Comparison of ENCODE assay signal across 27 cellular contexts in genomic region chr17:20996724-20997615, GRCh38. TPM values are rescaled to one million over a fixed set of nuclear protein-coding genes. Genes with fewer than 3 reads are reported as not detected.
DNase-seq lines count a peak whose midpoint lies in the region; ATAC-seq and TF ChIP-seq lines count a peak whose summit lies in the region.
"Had no signal": no experiment of that assay in that cellular context is flagged by ENCODE, and none has a peak within 500 bp of the region (broad histone marks: within the 10 kb centered on the region; RNA-seq: fewer than 3 reads in every experiment).

No MANE protein-coding gene starts in this region.

- H3K27me3 ChIP-seq in SK-N-SH (ENCODE audit: insufficient read depth) (no peaks in the 10 kb centered on the region), layer of hippocampus (ENCODE audit: control insufficient read depth, insufficient read depth, low read length) (no peaks in the 10 kb centered on the region)
- H3K27me3 ChIP-seq: BLaER1 treated with 17β-estradiol and CSF1 and Interleukin-3, amounts not matched to agents 10 nM and 100 nM; vagina had no signal

- H3K9me3 ChIP-seq in SK-N-SH = no peaks in the 10 kb centered on the region
- no peaks in the 10 kb centered on the region for H3K9me3 ChIP-seq in OCI-LY7 (ENCODE audit: low read length)
- H3K9me3 ChIP-seq: BLaER1 treated with 17β-estradiol and CSF1 and Interleukin-3, amounts not matched to agents 10 nM and 100 nM; HAP-1; vagina had no signal

- H3K4me3 ChIP-seq in SK-N-SH (ENCODE audit: low read depth in 2 of 2, low read length in 1 of 2) = no peak overlapping the region
- H3K4me3 ChIP-seq in OCI-LY7 (ENCODE audit: low read depth, low read length, poor library complexity, severe bottlenecking) = no peak overlapping the region
- H3K4me3 ChIP-seq: BLaER1 treated with 17β-estradiol and CSF1 and Interleukin-3, amounts not matched to agents 10 nM and 100 nM; GM12878; HAP-1; lung; PC-9; vagina had no signal

- H3K27ac Mint-ChIP-seq in stimulated activated effector memory CD8-positive, alpha-beta T cell treated with anti-CD3 and anti-CD28 coated beads, Interleukin-12 subunit alpha, Interleukin-12 subunit beta, amount 100 ng/mL, for 72 hours = peak overlapping the region; percentile 70
- H3K27ac Mint-ChIP-seq: activated T-helper 2 cell treated with anti-CD3 and anti-CD28 coated beads, Interferon-gamma antibody, Interleukin-2, Interleukin-4, amounts not matched to agents 10 μg/mL and 5 μg/mL and 100 μg/mL, durations not matched to agents 14 hours and 24 hours and 36 hours had no signal

- TF ChIP-seq CTCF in SK-N-SH (IDR thresholded peaks at IDR 0.05) (no peak), OCI-LY7 (conservative IDR thresholded peaks at IDR 0.05; ENCODE audit: low read length) (no peak), GM10266 (IDR thresholded peaks at IDR 0.05; ENCODE audit: control insufficient read depth, insufficient read depth, low read depth, missing control alignments) (no peak)

- H3K4me3 Mint-ChIP-seq in stimulated activated effector memory CD8-positive, alpha-beta T cell treated with anti-CD3 and anti-CD28 coated beads, Interleukin-12 subunit alpha, Interleukin-12 subunit beta, amount 100 ng/mL, for 72 hours = no peak overlapping the region

- H3K4me1 ChIP-seq in SK-N-SH (ENCODE audit: control insufficient read depth in 1 of 2, insufficient read depth in 2 of 2, low read depth in 1 of 2, low read length in 1 of 2) (peaks cover 3 to 17% of the 10 kb centered on the region in 2 experiments; a peak in 1 of 4 replicates), OCI-LY7 (ENCODE audit: insufficient read depth, low read length, poor library complexity, severe bottlenecking) (no peaks in the 10 kb centered on the region)

- H3K27ac ChIP-seq in SK-N-SH (ENCODE audit: low read depth in 2 of 2, low read length in 1 of 2) = no peak overlapping the region; a peak in 1 of 4 replicates
- peak overlapping the region; percentile 83 for H3K27ac ChIP-seq in layer of hippocampus (ENCODE audit: low read depth, low read length)
- H3K27ac ChIP-seq in OCI-LY7 (ENCODE audit: low read depth, low read length, poor library complexity, severe bottlenecking) = no peak overlapping the region
- H3K27ac ChIP-seq: BLaER1 treated with 17β-estradiol and CSF1 and Interleukin-3, amounts not matched to agents 10 nM and 100 nM; parathyroid adenoma; PC-9; vagina had no signal

- POLR2A ChIA-PET in SK-N-SH (lab: Yijun Ruan, JAX) (interaction anchor here (0.6 kb wide), 1 partner anchor 46 kb away, joined by 3 read pairs; the partner anchor contains the start of gene USP22), OCI-LY7 (lab: Charles Lee) (no interaction called here)

- H3K4me2 ChIP-seq in SK-N-SH (no peak overlapping the region), OCI-LY7 (ENCODE audit: low read length) (no peak overlapping the region)
- H3K4me2 ChIP-seq: BLaER1 treated with 17β-estradiol and CSF1 and Interleukin-3, amounts not matched to agents 10 nM and 100 nM; PC-9 had no signal

- H3K9me2 ChIP-seq in SK-N-SH (no peaks in the 10 kb centered on the region), OCI-LY7 (ENCODE audit: insufficient read depth, low read length) (no peaks in the 10 kb centered on the region)

- intact Hi-C loops in OCI-LY7 (cut with micrococcal nuclease; ENCODE audit: unreplicated experiment) = no loop called here

- peaks cover 20% of the 10 kb centered on the region for H3K79me2 ChIP-seq in SK-N-SH (ENCODE audit: insufficient read depth)
- H3K79me2 ChIP-seq in OCI-LY7 (ENCODE audit: insufficient read depth, low read depth, low read length) = no peaks in the 10 kb centered on the region

- ATAC-seq in stimulated activated effector memory CD8-positive, alpha-beta T cell treated with anti-CD3 and anti-CD28 coated beads, Interleukin-12 subunit alpha, Interleukin-12 subunit beta, amount 100 ng/mL, for 72 hours = no peak
- ATAC-seq: activated CD4-positive, CD25-positive, alpha-beta regulatory T cell treated with anti-CD3 and anti-CD28 coated beads, Interleukin-2, amount 50 U/mL, for 24 hours; GM12878 had no signal

- no peaks in the 10 kb centered on the region for H3K9me3 Mint-ChIP-seq in stimulated activated effector memory CD8-positive, alpha-beta T cell treated with anti-CD3 and anti-CD28 coated beads, Interleukin-12 subunit alpha, Interleukin-12 subunit beta, amount 100 ng/mL, for 72 hours
- H3K9me3 Mint-ChIP-seq: activated T-helper 2 cell treated with anti-CD3 and anti-CD28 coated beads, Interferon-gamma antibody, Interleukin-2, Interleukin-4, amounts not matched to agents 10 μg/mL and 5 μg/mL and 100 μg/mL, durations not matched to agents 14 hours and 24 hours and 36 hours had no signal

- no peak for TF ChIP-seq RAD21 in SK-N-SH (IDR thresholded peaks at IDR 0.05; ENCODE audit: low read length)

- BruUV-seq in OCI-LY7 (replicated peaks; lab: Mats Ljungman, UMichigan) = no TSS peak

- H2AFZ ChIP-seq in SK-N-SH (ENCODE audit: low read depth) (no peak overlapping the region), OCI-LY7 (ENCODE audit: low read length) (no peak overlapping the region)
- H2AFZ ChIP-seq: parathyroid adenoma, PC-9 had no signal

- H3K36me3 ChIP-seq in SK-N-SH (replicated peaks in 1 of 2; ENCODE audit: control insufficient read depth in 1 of 2, insufficient read depth in 2 of 2, low read length in 1 of 2) (peaks cover 25 to 34% of the 10 kb centered on the region in 2 experiments), OCI-LY7 (ENCODE audit: insufficient read depth, low read length) (peaks cover 33% of the 10 kb centered on the region)

- peaks cover 53% of the 10 kb centered on the region for H3F3A ChIP-seq in SK-N-SH (replicated peaks; ENCODE audit: insufficient read depth)

- no peak for TF ChIP-seq EP300 in SK-N-SH (IDR thresholded peaks at IDR 0.05; ENCODE audit: borderline replicate concordance in 1 of 2, low read depth in 1 of 2, low read length in 1 of 2)

- peak; percentile 57 for DNase-seq in activated effector memory CD4-positive, alpha-beta T cell treated with anti-CD3 and anti-CD28 coated beads, Interleukin-2, amount 50 U/mL, for 16 hours
- DNase-seq in activated effector memory CD4-positive, alpha-beta T cell treated with Interleukin-2 at 50 U/mL for 16 hours = no peak
- DNase-seq in SK-N-SH (peak; percentile 42), Kasumi-1 (lab: John Stamatoyannopoulos, UW) (no peak), OCI-LY7 (ENCODE audit: low spot score) (no peak), GM10266 (ENCODE audit: extremely low spot score) (no peak)
- no peak for DNase-seq in stimulated activated effector memory CD8-positive, alpha-beta T cell treated with anti-CD3 and anti-CD28 coated beads, Interleukin-12 subunit alpha, Interleukin-12 subunit beta, amount 100 ng/mL, for 72 hours (ENCODE audit: low spot score in 2 of 2)
- DNase-seq: activated CD8-positive, alpha-beta memory T cell treated with anti-CD3 and anti-CD28 coated beads for 24 hours; DMS 273 treated with DMSO at 0.1 percent for 48 hours; GDM1; IMR-90; MM.1S; NCI-H1436 treated with DMSO at 0.1 percent for 48 hours; NCI-H2171; NCI-H69; PC-9; stimulated activated CD4-positive, alpha-beta T cell treated with anti-CD3 and anti-CD28 coated beads, Interleukin-2, amount 100 ng/mL, for 24 hours; T1000 had no signal

- no peak overlapping the region for H3K9ac ChIP-seq in SK-N-SH
- H3K9ac ChIP-seq: BLaER1 treated with 17β-estradiol and CSF1 and Interleukin-3, amounts not matched to agents 10 nM and 100 nM; parathyroid adenoma had no signal

- peaks cover 33% of the 10 kb centered on the region for H3K36me3 Mint-ChIP-seq in stimulated activated effector memory CD8-positive, alpha-beta T cell treated with anti-CD3 and anti-CD28 coated beads, Interleukin-12 subunit alpha, Interleukin-12 subunit beta, amount 100 ng/mL, for 72 hours

- H4K20me1 ChIP-seq in SK-N-SH (ENCODE audit: insufficient read depth) (peaks cover 47% of the 10 kb centered on the region), OCI-LY7 (ENCODE audit: insufficient read depth, low read length) (no peaks in the 10 kb centered on the region)

- peaks cover 20% of the 10 kb centered on the region for H3K4me1 Mint-ChIP-seq in stimulated activated effector memory CD8-positive, alpha-beta T cell treated with anti-CD3 and anti-CD28 coated beads, Interleukin-12 subunit alpha, Interleukin-12 subunit beta, amount 100 ng/mL, for 72 hours

- 92% methylated on average over 6 of the region's 12 CpGs for WGBS in SK-N-SH (ENCODE audit: low lambda C conversion rate)

- CTCF ChIA-PET in SK-N-SH (lab: Yijun Ruan, JAX) = no interaction called here
- CTCF ChIA-PET in OCI-LY7 (lab: Charles Lee; ENCODE audit: unreplicated experiment) = no interaction called here

TF ChIP-seq in SK-N-SH, 30 proteins besides CTCF, POLR2A, EP300 and RAD21:
- TF ChIP-seq EZH2phosphoT487 (IDR thresholded peaks at IDR 0.05; ENCODE audit: borderline replicate concordance, low read depth) (no peak), POLR2AphosphoS5 (IDR thresholded peaks at IDR 0.05; ENCODE audit: low read depth, low read length) (0 out of 2 replicates have a peak, but pooled peaks have one; percentile 15)

RNA-seq across cellular contexts. Expression of gene USP22, which starts 45.8 kb away (rescaled TPM):
- 142 and 172 TPM in 2 replicates for polyA plus RNA-seq in SK-N-SH (2012; rRNA removed)
- polyA plus RNA-seq in SK-N-SH (2012; cell fraction: cytosol; rRNA removed) = 114 and 137 TPM in 2 replicates
- polyA plus RNA-seq in SK-N-SH (2012; cell fraction: nucleus; rRNA removed) = 193 and 215 TPM in 2 replicates
- total RNA-seq in OCI-LY7 (2014; rRNA removed; shearing (Covaris generic)) = 144 and 180 TPM in 2 replicates
- total RNA-seq in OCI-LY7 (2022) = 302 TPM in 2 replicates

Comparison
In these comparisons a context has a peak if more than half of its experiments do, and no peak if none do; other contexts are left out.
1. DNase-seq: peak in activated effector memory CD4-positive, alpha-beta T cell treated with anti-CD3 and anti-CD28 coated beads, Interleukin-2, amount 50 U/mL, for 16 hours (single experiment) and SK-N-SH (single experiment); none in activated effector memory CD4-positive, alpha-beta T cell treated with Interleukin-2 at 50 U/mL for 16 hours (single experiment), stimulated activated effector memory CD8-positive, alpha-beta T cell treated with anti-CD3 and anti-CD28 coated beads, Interleukin-12 subunit alpha, Interleukin-12 subunit beta, amount 100 ng/mL, for 72 hours (0 of 2), Kasumi-1 (0 of 2), OCI-LY7 (single experiment) and GM10266 (single experiment).